In the genomic region with DNA sequence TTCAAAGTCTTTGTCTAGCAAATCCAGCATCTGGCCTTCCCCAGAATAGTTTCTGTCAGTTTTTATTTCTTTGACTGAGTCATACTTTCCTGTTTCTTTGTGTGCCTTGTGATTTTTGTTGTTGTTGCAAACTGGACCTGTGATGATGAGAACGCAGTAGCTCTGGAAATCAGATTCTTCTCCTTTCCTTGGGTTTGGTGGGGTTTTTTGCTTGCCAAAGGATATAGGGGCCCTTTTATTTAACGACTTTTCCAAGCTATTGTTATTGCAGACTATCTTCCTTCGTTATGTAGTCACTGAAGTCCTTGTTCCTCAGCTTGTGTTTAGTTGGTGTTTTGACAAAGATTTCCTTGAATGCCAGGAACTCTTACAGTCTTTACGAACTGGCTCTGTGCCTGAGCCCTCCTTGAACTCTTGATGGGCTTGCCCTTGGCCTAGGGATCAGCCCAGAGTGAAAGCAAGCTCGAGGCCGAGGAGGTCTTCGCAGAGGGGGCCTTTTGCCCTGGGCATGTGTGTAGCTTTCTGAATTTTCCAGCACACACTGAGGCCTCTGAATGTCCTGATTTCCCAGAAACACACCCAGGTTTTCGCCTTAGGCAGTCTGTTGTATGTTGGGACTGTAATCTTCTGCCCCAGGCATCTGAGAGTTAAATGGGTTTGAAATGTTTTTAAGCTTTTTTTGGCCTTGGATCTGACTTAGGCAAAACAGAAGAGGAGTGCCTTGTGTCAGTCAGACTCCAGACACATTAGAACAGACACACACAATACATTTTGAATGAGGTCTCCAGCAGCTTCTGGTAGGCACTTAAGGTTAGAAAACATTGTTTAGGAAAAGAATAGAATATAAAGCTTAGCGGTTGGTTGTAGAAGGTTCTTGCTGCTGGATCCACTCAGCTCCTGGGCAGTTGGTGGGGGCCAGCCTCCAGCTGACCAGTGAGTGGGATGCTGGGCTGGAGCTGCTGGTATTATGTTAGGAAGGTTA, we compare ENCODE assay signal across 8 cellular contexts.
DNase-seq lines count a peak whose midpoint lies in the region; ATAC-seq lines count a peak whose summit lies in the region.

No MANE protein-coding gene starts in this region.

- ATAC-seq in GM21528 (IDR thresholded peaks at IDR 0.05; ENCODE audit: low FRiP score, unreplicated experiment) (no peak), GM19023 (IDR thresholded peaks at IDR 0.05; ENCODE audit: unreplicated experiment) (no peak)

- DNase-seq in NCI-H2196 (lab: John Stamatoyannopoulos, UW; ENCODE audit: unreplicated experiment) (peak; percentile 33), NCI-H2196 treated with DMSO at 0.1 percent for 48 hours (lab: John Stamatoyannopoulos, UW; ENCODE audit: unreplicated experiment) (no peak), astrocyte of the hippocampus (ENCODE audit: low read depth, low spot score) (peak; percentile 82), iris pigment epithelial cell (ENCODE audit: low read depth) (peak; percentile 92), superior temporal gyrus (ENCODE audit: extremely low spot score) (peak; percentile 29)
- DNase-seq in stimulated activated CD4-positive, alpha-beta T cell treated with anti-CD3 and anti-CD28 coated beads, Interleukin-2, amount 100 ng/mL, for 48 hours = no peak

Comparison
In these comparisons a context has a peak if more than half of its experiments do, and no peak if none do; other contexts are left out.
1. DNase-seq: peak in NCI-H2196 (single experiment), astrocyte of the hippocampus (single experiment), iris pigment epithelial cell (single experiment) and superior temporal gyrus (single experiment); none in NCI-H2196 treated with DMSO at 0.1 percent for 48 hours (single experiment) and stimulated activated CD4-positive, alpha-beta T cell treated with anti-CD3 and anti-CD28 coated beads, Interleukin-2, amount 100 ng/mL, for 48 hours (0 of 2).